Comparison of ENCODE assay signal across 8 cellular contexts in genomic region chr19:14370169-14370998, GRCh38.
A peak's percentile ranks its signal among the peaks of the same experiment; 100 is the strongest.
DNase-seq lines count a peak whose midpoint lies in the region; ATAC-seq and TF ChIP-seq lines count a peak whose summit lies in the region.

No MANE protein-coding gene starts in this region.

- DNase-seq in T-helper 2 cell treated with Interferon-gamma antibody and Interleukin-4, amounts not matched to agents 5 μg/mL and 100 μg/mL, for 36 hours (ENCODE audit: low spot score), result peak; percentile 46
- DNase-seq in effector CD8-positive, alpha-beta T cell (lab: John Stamatoyannopoulos, UW), result peak; percentile 36
- peak; percentile 64 for DNase-seq in stimulated activated CD4-positive, alpha-beta T cell treated with anti-CD3 and anti-CD28 coated beads, Interleukin-1b, Interleukin-23, amount 100 ng/mL, for 48 hours
- DNase-seq in NCI-H146 treated with DMSO at 0.1 percent for 48 hours (lab: John Stamatoyannopoulos, UW; ENCODE audit: unreplicated experiment), result no peak
- no peak for DNase-seq in NCI-H2107 (lab: John Stamatoyannopoulos, UW)
- DNase-seq in SW480 (ENCODE audit: low spot score), result no peak

- TF ChIP-seq POLR2A in GM19099 (IDR thresholded peaks at IDR 0.05; ENCODE audit: extremely low read depth, insufficient read length, low read depth), result peak; percentile 23

- H3K27me3 Mint-ChIP-seq in T-helper 2 cell treated with Interferon-gamma antibody and Interleukin-4, amounts not matched to agents 5 μg/mL and 100 μg/mL, for 36 hours (ENCODE audit: low read depth), result no peaks in the 10 kb centered on the region

- ATAC-seq in GM21381 (IDR thresholded peaks at IDR 0.05; ENCODE audit: unreplicated experiment), result no peak

- peaks cover 6% of the 10 kb centered on the region for H3K36me3 Mint-ChIP-seq in T-helper 2 cell treated with Interferon-gamma antibody and Interleukin-4, amounts not matched to agents 5 μg/mL and 100 μg/mL, for 36 hours (ENCODE audit: low read depth)

- peak overlapping the region; percentile 95 for H3K27ac Mint-ChIP-seq in T-helper 2 cell treated with Interferon-gamma antibody and Interleukin-4, amounts not matched to agents 5 μg/mL and 100 μg/mL, for 36 hours

- peaks cover 3% of the 10 kb centered on the region for H3K9me3 Mint-ChIP-seq in T-helper 2 cell treated with Interferon-gamma antibody and Interleukin-4, amounts not matched to agents 5 μg/mL and 100 μg/mL, for 36 hours

- peaks cover 60% of the 10 kb centered on the region for H3K4me1 Mint-ChIP-seq in T-helper 2 cell treated with Interferon-gamma antibody and Interleukin-4, amounts not matched to agents 5 μg/mL and 100 μg/mL, for 36 hours (ENCODE audit: low read depth)

- peak overlapping the region; percentile 86 for H3K4me3 Mint-ChIP-seq in T-helper 2 cell treated with Interferon-gamma antibody and Interleukin-4, amounts not matched to agents 5 μg/mL and 100 μg/mL, for 36 hours

Comparison
In these comparisons a context has a peak if more than half of its experiments do, and no peak if none do; other contexts are left out.
1. DNase-seq: peak in T-helper 2 cell treated with Interferon-gamma antibody and Interleukin-4, amounts not matched to agents 5 μg/mL and 100 μg/mL, for 36 hours (single experiment), effector CD8-positive, alpha-beta T cell (single experiment) and stimulated activated CD4-positive, alpha-beta T cell treated with anti-CD3 and anti-CD28 coated beads, Interleukin-1b, Interleukin-23, amount 100 ng/mL, for 48 hours (single experiment); none in NCI-H146 treated with DMSO at 0.1 percent for 48 hours (single experiment), NCI-H2107 (single experiment) and SW480 (single experiment).